In genomic region chr14:20613094-20614037, GRCh38 we compare ENCODE assay signal across 8 cellular contexts.
A peak's percentile ranks its signal among the peaks of the same experiment; 100 is the strongest.
DNase-seq lines count a peak whose midpoint lies in the region; ATAC-seq and TF ChIP-seq lines count a peak whose summit lies in the region.

No MANE protein-coding gene starts in this region.

- ATAC-seq in GM19023 (IDR thresholded peaks at IDR 0.05; ENCODE audit: unreplicated experiment) (peak; percentile 69), HG03342 (IDR thresholded peaks at IDR 0.05; ENCODE audit: unreplicated experiment) (peak; percentile 66)

- peak overlapping the region; percentile 57 for H3K4me3 ChIP-seq in choroid plexus epithelial cell (ENCODE audit: low read depth, low read length)

- peak; percentile 70 for TF ChIP-seq CTCF in choroid plexus epithelial cell (conservative IDR thresholded peaks at IDR 0.05; ENCODE audit: low read depth, low read length)

- DNase-seq in AG20443 (ENCODE audit: low spot score) (peak; percentile 87), NCI-H345 treated with DMSO at 0.1 percent for 48 hours (lab: John Stamatoyannopoulos, UW; ENCODE audit: unreplicated experiment) (peak; percentile 41), choroid plexus epithelial cell (ENCODE audit: low read depth) (peak; percentile 98), kidney tubule cell (ENCODE audit: low spot score) (peak; percentile 100)
- DNase-seq in activated CD4-positive, CD25-positive, alpha-beta regulatory T cell treated with anti-CD3 and anti-CD28 coated beads, Interleukin-2, amount 50 U/mL, for 72 hours = peak; percentile 82
- peak; percentile 71 to 72 for DNase-seq in stimulated activated CD4-positive, alpha-beta T cell treated with anti-CD3 and anti-CD28 coated beads, Interleukin-1b, Interleukin-23, amount 100 ng/mL, for 1 hour (ENCODE audit: low read depth in 2 of 2)

Comparison
In these comparisons a context has a peak if more than half of its experiments do, and no peak if none do; other contexts are left out.
1. Peak in every context shown above with its lines: DNase-seq, ATAC-seq and H3K4me3 ChIP-seq.
2. DNase-seq: peak in every context shown above with its lines; median percentile 100 in kidney tubule cell; 98 in choroid plexus epithelial cell; 87 in AG20443; 82 in activated CD4-positive, CD25-positive, alpha-beta regulatory T cell treated with anti-CD3 and anti-CD28 coated beads, Interleukin-2, amount 50 U/mL, for 72 hours; 72 in stimulated activated CD4-positive, alpha-beta T cell treated with anti-CD3 and anti-CD28 coated beads, Interleukin-1b, Interleukin-23, amount 100 ng/mL, for 1 hour; 41 in NCI-H345 treated with DMSO at 0.1 percent for 48 hours.